8 cellular contexts compared by ENCODE assay signal in the genomic region with DNA sequence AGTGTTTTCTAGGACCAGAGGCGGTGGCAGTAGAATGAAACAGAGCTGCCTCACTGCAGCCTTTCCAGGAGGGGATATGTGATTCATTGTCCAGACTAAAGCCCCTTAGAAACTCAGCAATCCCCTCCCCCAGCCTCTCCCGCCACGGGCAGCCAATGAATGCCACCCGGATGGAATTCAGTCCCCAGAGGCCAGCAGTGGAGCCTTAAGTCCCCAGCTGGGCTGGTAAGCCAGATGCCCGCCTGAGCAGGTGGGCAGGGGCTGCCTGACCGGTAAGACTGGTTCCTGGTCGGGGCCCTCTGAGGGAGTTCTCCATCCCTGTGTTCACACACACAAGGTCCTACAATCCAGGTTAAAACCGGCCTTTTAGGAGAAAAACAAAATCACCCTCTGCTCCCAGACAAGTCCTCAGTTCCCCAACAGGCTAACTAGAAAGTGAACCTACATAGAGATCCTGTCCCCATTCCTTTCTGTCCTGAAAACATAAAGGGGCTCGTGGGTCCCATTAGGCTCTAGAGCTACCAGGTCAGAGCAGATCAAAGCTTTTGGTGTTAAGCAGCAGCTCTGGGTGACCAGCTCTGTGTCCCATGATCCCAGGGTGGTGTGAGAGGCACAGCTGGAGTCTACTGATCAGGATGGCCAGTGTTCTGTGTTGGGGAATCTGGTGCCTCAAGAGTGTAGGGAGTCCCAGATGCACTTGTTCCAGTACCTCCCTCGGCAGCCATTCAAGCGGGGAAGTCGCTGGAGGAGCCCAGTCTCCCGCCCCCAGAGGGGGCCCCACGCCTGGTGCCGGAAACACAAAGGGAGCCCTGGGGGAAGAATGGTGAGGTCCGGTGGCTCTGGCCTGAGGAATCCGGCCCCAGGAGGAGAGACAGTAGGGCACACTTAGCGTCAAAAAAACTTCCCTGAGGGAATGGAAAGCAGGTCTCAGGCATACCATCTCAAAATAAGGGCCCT. TPM values are rescaled to one million over a fixed set of nuclear protein-coding genes. Genes with fewer than 3 reads are reported as not detected.
DNase-seq lines count a peak whose midpoint lies in the region; ATAC-seq, FAIRE-seq and TF ChIP-seq lines count a peak whose summit lies in the region.

No MANE protein-coding gene starts in this region.

- no peaks in the 10 kb centered on the region for H3K27me3 Mint-ChIP-seq in MCF 10A (ENCODE audit: insufficient read depth, unreplicated experiment)
- H3K27me3 Mint-ChIP-seq in stimulated activated naive CD8-positive, alpha-beta T cell treated with anti-CD3 and anti-CD28 coated beads, Interleukin-15, Interleukin-2, amounts not matched to agents 100 ng/mL and 50 ng/mL, for 24 hours, result no peaks in the 10 kb centered on the region

- TF ChIP-seq CTCF in 22Rv1 (IDR thresholded peaks at IDR 0.05) (no peak), MCF 10A (IDR thresholded peaks at IDR 0.05; ENCODE audit: unreplicated experiment) (no peak), left lung (IDR thresholded peaks at IDR 0.05) (no peak)

- peaks cover 30 to 65% of the 10 kb centered on the region in 2 donors for H3K4me1 ChIP-seq in left lung

- no peaks in the 10 kb centered on the region for H3K9me3 Mint-ChIP-seq in MCF 10A (ENCODE audit: unreplicated experiment)
- no peaks in the 10 kb centered on the region for H3K9me3 Mint-ChIP-seq in stimulated activated naive CD8-positive, alpha-beta T cell treated with anti-CD3 and anti-CD28 coated beads, Interleukin-15, Interleukin-2, amounts not matched to agents 100 ng/mL and 50 ng/mL, for 24 hours

- intact Hi-C loops in MCF 10A (cut with micrococcal nuclease), result loop anchor here (10.0 kb wide), 1 partner anchor 291 kb away; no protein-coding TSS in a partner anchor
- intact Hi-C loops in left lung (cut with DNase I), result loop anchor here in 1 of 2 donors (10.0 kb wide), 1 partner anchor 51 kb away; a partner anchor contains a TSS

- peaks cover 18% of the 10 kb centered on the region for H3K4me1 Mint-ChIP-seq in MCF 10A (ENCODE audit: insufficient read depth, unreplicated experiment)
- H3K4me1 Mint-ChIP-seq in stimulated activated naive CD8-positive, alpha-beta T cell treated with anti-CD3 and anti-CD28 coated beads, Interleukin-15, Interleukin-2, amounts not matched to agents 100 ng/mL and 50 ng/mL, for 24 hours (ENCODE audit: low read depth), result peaks cover 65% of the 10 kb centered on the region

- H3K9me3 ChIP-seq in left lung, result no peaks in the 10 kb centered on the region

- peak overlapping the region; percentile 76 for H3K4me3 Mint-ChIP-seq in MCF 10A (ENCODE audit: unreplicated experiment)
- H3K4me3 Mint-ChIP-seq in stimulated activated naive CD8-positive, alpha-beta T cell treated with anti-CD3 and anti-CD28 coated beads, Interleukin-15, Interleukin-2, amounts not matched to agents 100 ng/mL and 50 ng/mL, for 24 hours, result peak overlapping the region; percentile 91

- peak; percentile 85 for FAIRE-seq in GM12892 (lab: Jason Lieb, UNC)

- peak overlapping the region; percentile 4 to 73 for H3K4me3 ChIP-seq in left lung

- H3K27ac ChIP-seq in 22Rv1 (peak overlapping the region; percentile 100), left lung (peak overlapping the region; percentile 67 to 89)

- peak overlapping the region; percentile 63 for H3K27ac Mint-ChIP-seq in MCF 10A (ENCODE audit: low read depth, unreplicated experiment)
- peak overlapping the region; percentile 97 for H3K27ac Mint-ChIP-seq in stimulated activated naive CD8-positive, alpha-beta T cell treated with anti-CD3 and anti-CD28 coated beads, Interleukin-15, Interleukin-2, amounts not matched to agents 100 ng/mL and 50 ng/mL, for 24 hours

- DNase-seq in GM12892 (ENCODE audit: insufficient read length) (no peak), NOMO-1 treated with dmso at 0.1 percent for 144 hours (lab: John Stamatoyannopoulos, UW; ENCODE audit: unreplicated experiment) (peak; percentile 10), MCF 10A (ENCODE audit: unreplicated experiment) (no peak), left lung (peak; percentile 76 to 86), NCI-H226 (no peak)

- ATAC-seq in left lung (peak; percentile 57), HG03457 (IDR thresholded peaks at IDR 0.05; ENCODE audit: unreplicated experiment) (no peak)

- CTCF ChIA-PET in MCF 10A (lab: Yijun Ruan, JAX), result interaction anchor here (0.5 to 0.7 kb wide), 5 partner anchors 29 to 613 kb away, joined by 3 to 5 read pairs (median 3); a partner anchor contains a TSS

- BruUV-seq in MCF 10A (replicated peaks; lab: Mats Ljungman, UMichigan), result no TSS peak

- H3K36me3 Mint-ChIP-seq in MCF 10A (ENCODE audit: insufficient read depth, unreplicated experiment), result peaks cover 24% of the 10 kb centered on the region
- H3K36me3 Mint-ChIP-seq in stimulated activated naive CD8-positive, alpha-beta T cell treated with anti-CD3 and anti-CD28 coated beads, Interleukin-15, Interleukin-2, amounts not matched to agents 100 ng/mL and 50 ng/mL, for 24 hours (ENCODE audit: low read depth), result peaks cover 48% of the 10 kb centered on the region

- no peaks in the 10 kb centered on the region for H3K27me3 ChIP-seq in left lung

- H3K36me3 ChIP-seq in left lung, result peaks cover 0 to 39% of the 10 kb centered on the region in 2 donors

- POLR2A ChIA-PET in MCF 10A (lab: Yijun Ruan, JAX), result interaction anchor here (0.6 to 2.1 kb wide), 5 partner anchors 30 to 63 kb away, joined by 3 to 7 read pairs (median 3); a partner anchor contains a TSS

- peak; percentile 2; the same call in 1 of the 2 replicates for TF ChIP-seq POLR2A in GM12892 (IDR thresholded peaks at IDR 0.05; ENCODE audit: low read depth, low read length)

RNA-seq across cellular contexts. Expression of a gene that starts 2.6 kb away (rescaled TPM):
- 8.2 TPM for polyA plus RNA-seq in GM12892 (2012; ENCODE audit: missing spikeins)
- 16.0 and 19.2 TPM in 2 replicates for total RNA-seq in MCF 10A (2022)
- 10 to 100 TPM; 19.9 to 23.4 TPM for total RNA-seq in left lung

RNA-seq across cellular contexts. Expression of a gene that starts 51.2 kb away (rescaled TPM):
- 4.5 TPM for polyA plus RNA-seq in GM12892 (2012; ENCODE audit: missing spikeins)
- total RNA-seq in MCF 10A (2022) (0.25 and 0.93 TPM in 2 replicates), left lung (10 to 100 TPM; 12.8 to 41.5 TPM)

RNA-seq across cellular contexts. Expression of a gene that starts 55.9 kb away (rescaled TPM):
- 60.9 TPM for polyA plus RNA-seq in GM12892 (2012; ENCODE audit: missing spikeins)
- total RNA-seq in MCF 10A (2022) (84.8 and 101 TPM in 2 replicates), left lung (10 to 100 TPM; 36.3 to 52.3 TPM)

Comparison
In these comparisons a context has a peak if more than half of its experiments do, and no peak if none do; other contexts are left out.
1. DNase-seq: peak in NOMO-1 treated with dmso at 0.1 percent for 144 hours (single experiment) and left lung (2 of 2); none in GM12892 (single experiment), MCF 10A (single experiment) and NCI-H226 (single experiment).